ENCODE assay signal across 18 cellular contexts in the genomic region with DNA sequence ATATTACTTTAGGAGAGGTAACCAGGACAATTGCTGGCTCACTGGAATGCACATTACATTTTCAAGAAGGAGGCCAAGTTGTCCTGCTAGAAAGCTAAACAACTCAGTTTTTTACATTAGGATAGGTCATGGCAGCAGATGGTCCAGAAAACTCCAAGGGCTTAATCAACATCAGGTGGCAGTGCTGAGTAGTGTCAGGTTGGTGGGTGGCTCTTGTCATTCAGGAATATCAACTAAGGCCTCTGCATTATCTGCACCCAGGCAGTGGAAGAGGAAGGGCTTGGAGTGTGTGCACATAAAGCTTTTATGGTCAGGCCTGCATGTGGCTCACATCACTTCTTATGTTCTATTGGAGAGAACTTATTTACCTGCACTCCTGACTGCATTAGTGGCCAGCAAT.
DNase-seq lines count a peak whose midpoint lies in the region; ATAC-seq and TF ChIP-seq lines count a peak whose summit lies in the region.
"Had no signal": no experiment of that assay in that cellular context is flagged by ENCODE, and none has a peak within 500 bp of the region (broad histone marks: within the 10 kb centered on the region; RNA-seq: fewer than 3 reads in every experiment).

No MANE protein-coding gene starts in this region.

- DNase-seq in DMS53 treated with DMSO at 0.1 percent for 48 hours (lab: John Stamatoyannopoulos, UW; ENCODE audit: unreplicated experiment) (peak; percentile 0), NCI-H82 treated with DMSO at 0.1 percent for 48 hours (lab: John Stamatoyannopoulos, UW; ENCODE audit: unreplicated experiment) (peak; percentile 2), NCI-H446 (lab: John Stamatoyannopoulos, UW) (no peak)
- no peak for DNase-seq in stimulated activated CD4-positive, alpha-beta T cell treated with anti-CD3 and anti-CD28 coated beads, Interleukin-4, amount 100 ng/mL, for 24 hours
- DNase-seq: AML-193, COR-L47, DMS153, HFFc6, KG1, NCI-H1417 treated with DMSO at 0.1 percent for 48 hours, NCI-H187 treated with DMSO at 0.1 percent for 48 hours, NCI-H345, NCI-H69 had no signal

- TF ChIP-seq CTCF in C4-2B (conservative IDR thresholded peaks at IDR 0.05) (peak; percentile 29), VCaP (conservative IDR thresholded peaks at IDR 0.05) (peak; percentile 37; the same call in 1 of the 2 replicates)

- no peak overlapping the region for H3K27ac ChIP-seq in C4-2B
- no peak overlapping the region for H3K27ac ChIP-seq in VCaP
- H3K27ac ChIP-seq: SK-N-MC had no signal

- ATAC-seq in GM18867 (IDR thresholded peaks at IDR 0.05; ENCODE audit: unreplicated experiment): no peak
- ATAC-seq: HepG2 had no signal

Comparison
In these comparisons a context has a peak if more than half of its experiments do, and no peak if none do; other contexts are left out.
1. DNase-seq: peak in DMS53 treated with DMSO at 0.1 percent for 48 hours (single experiment) and NCI-H82 treated with DMSO at 0.1 percent for 48 hours (single experiment); none in stimulated activated CD4-positive, alpha-beta T cell treated with anti-CD3 and anti-CD28 coated beads, Interleukin-4, amount 100 ng/mL, for 24 hours (single experiment) and NCI-H446 (0 of 2).